In genomic region chr13:97914537-97914936, GRCh38 we compare ENCODE assay signal across 17 cellular contexts. TPM values are rescaled to one million over a fixed set of nuclear protein-coding genes. Genes with fewer than 3 reads are reported as not detected.
DNase-seq lines count a peak whose midpoint lies in the region; ATAC-seq and TF ChIP-seq lines count a peak whose summit lies in the region.
"Had no signal": no experiment of that assay in that cellular context is flagged by ENCODE, and none has a peak within 500 bp of the region (broad histone marks: within the 10 kb centered on the region; RNA-seq: fewer than 3 reads in every experiment).

No MANE protein-coding gene starts in this region.

- DNase-seq in ELR (ENCODE audit: low read depth) (peak; percentile 10), astrocyte of the spinal cord (ENCODE audit: low read depth, low spot score) (peak; percentile 41), iris pigment epithelial cell (ENCODE audit: low read depth) (peak; percentile 90), H4 (ENCODE audit: low spot score) (no peak), mesenteric fat pad (ENCODE audit: low spot score) (no peak), KBM-7 (no peak)
- DNase-seq: DMS79 treated with DMSO at 0.1 percent for 48 hours, GF-D8, GOT3, NCI-H1105 treated with DMSO at 0.1 percent for 48 hours, NCI-H1694 treated with DMSO at 0.1 percent for 48 hours, NCI-H748 treated with DMSO at 0.1 percent for 48 hours, OCI-M1, SHP77 had no signal

- no peak for TF ChIP-seq CTCF in astrocyte of the spinal cord (IDR thresholded peaks at IDR 0.05; ENCODE audit: low read depth, low read length)

- no peak overlapping the region for H3K4me3 ChIP-seq in astrocyte of the spinal cord (ENCODE audit: low read depth, low read length)
- H3K4me3 ChIP-seq: K562 had no signal

- in situ Hi-C loops in astrocyte of the spinal cord (cut with HindIII; ENCODE audit: low sequenced_read_pairs), result no loop called here
- in situ Hi-C loops in KBM-7 (cut with MboI; ENCODE audit: low pct_unique_long_range_greater_than_20kb, low sequenced_read_pairs), result no loop called here

- ATAC-seq in HG02642 (IDR thresholded peaks at IDR 0.05; ENCODE audit: poor library complexity, unreplicated experiment), result no peak
- ATAC-seq: K562, SK-N-SH treated with all-trans-retinoic acid at 6 μM for 48 hours had no signal

RNA-seq across cellular contexts. Expression of gene IPO5, which starts 38.9 kb away (rescaled TPM):
- 65.3 and 88.4 TPM in 2 replicates for total RNA-seq in H4 (2014; rRNA removed; shearing (Covaris generic))
- total RNA-seq in mesenteric fat pad, result 113 TPM

Comparison
In these comparisons a context has a peak if more than half of its experiments do, and no peak if none do; other contexts are left out.
1. DNase-seq: peak in ELR (single experiment), astrocyte of the spinal cord (single experiment) and iris pigment epithelial cell (single experiment); none in H4 (single experiment), mesenteric fat pad (single experiment) and KBM-7 (single experiment).